ENCODE assay signal across 9 cellular contexts in the genomic region with DNA sequence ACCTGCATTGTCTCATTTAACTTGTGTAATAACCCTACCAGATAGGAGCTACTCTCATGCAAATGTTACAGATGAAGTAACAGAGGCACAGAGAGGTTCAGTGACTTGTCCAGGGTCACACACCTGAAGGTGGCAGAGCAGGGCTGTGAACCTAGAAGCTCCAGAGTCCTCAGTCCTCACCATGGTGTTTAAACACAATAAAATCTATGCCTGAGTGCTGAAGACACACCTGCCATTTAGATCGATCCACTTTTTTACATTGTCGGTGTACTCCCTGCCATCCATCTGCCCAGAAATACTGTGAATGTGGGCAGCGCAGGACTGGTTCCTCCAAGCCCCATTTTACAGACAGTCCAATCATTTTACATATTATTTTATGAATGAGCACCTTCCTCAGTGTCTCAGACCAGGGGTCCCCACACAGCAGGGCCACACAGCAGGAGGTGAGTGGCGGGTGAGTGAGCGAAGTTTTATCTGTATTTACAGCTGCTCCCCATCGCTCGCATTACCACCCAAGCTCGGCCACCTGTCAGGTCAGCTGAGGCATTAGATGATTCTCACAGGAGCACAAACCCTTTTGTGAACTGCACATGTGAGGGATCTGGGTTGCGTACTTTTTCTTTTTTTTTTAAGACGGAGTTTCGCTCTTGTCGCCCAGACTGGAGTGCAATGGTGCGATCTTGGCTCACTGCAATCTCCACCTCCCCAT. TPM values are rescaled to one million over a fixed set of nuclear protein-coding genes. Genes with fewer than 3 reads are reported as not detected.
A peak's percentile ranks its signal among the peaks of the same experiment; 100 is the strongest.
DNase-seq lines count a peak whose midpoint lies in the region; ATAC-seq and TF ChIP-seq lines count a peak whose summit lies in the region.
"Had no signal": no experiment of that assay in that cellular context is flagged by ENCODE, and none has a peak within 500 bp of the region (broad histone marks: within the 10 kb centered on the region; RNA-seq: fewer than 3 reads in every experiment).

No MANE protein-coding gene starts in this region.

- H3K9ac ChIP-seq in endodermal cell (ENCODE audit: extremely low read depth, low read length, poor library complexity, severe bottlenecking): no peak overlapping the region

- peak overlapping the region; percentile 11 to 97 (median 82) for H3K27ac ChIP-seq in Peyer's patch
- H3K27ac ChIP-seq in endodermal cell (ENCODE audit: low read depth, low read length): no peak overlapping the region

- ATAC-seq in GM21515 (IDR thresholded peaks at IDR 0.05; ENCODE audit: unreplicated experiment): no peak

- H3K27me3 ChIP-seq in Peyer's patch (no peaks in the 10 kb centered on the region), endodermal cell (ENCODE audit: control insufficient read depth, insufficient read depth, low read length, poor library complexity, severe bottlenecking) (no peaks in the 10 kb centered on the region)

- H3K27ac Mint-ChIP-seq in endodermal cell (no peak overlapping the region), progenitor cell of endocrine pancreas (peak overlapping the region; percentile 59)

- H3K4me3 ChIP-seq in Peyer's patch (no peak overlapping the region), endodermal cell (ENCODE audit: low read length) (no peak overlapping the region)

- no peaks in the 10 kb centered on the region for H3K9me3 ChIP-seq in Peyer's patch
- no peaks in the 10 kb centered on the region for H3K9me3 ChIP-seq in endodermal cell (ENCODE audit: control insufficient read depth, low read length)

- POLR2A ChIA-PET in HEK293T (lab: Yijun Ruan, JAX): no interaction called here

- TF ChIP-seq CTCF in Peyer's patch (IDR thresholded peaks at IDR 0.05) (peak in 1 of 6 experiments; percentile 5), endodermal cell (conservative IDR thresholded peaks at IDR 0.05) (no peak), progenitor cell of endocrine pancreas (IDR thresholded peaks at IDR 0.05; ENCODE audit: unreplicated experiment) (no peak)

- TF ChIP-seq POLR2A in Peyer's patch (IDR thresholded peaks at IDR 0.05): no peak

- H3K4me1 Mint-ChIP-seq in endodermal cell (peaks cover 28% of the 10 kb centered on the region), progenitor cell of endocrine pancreas (ENCODE audit: low read depth) (peaks cover 15% of the 10 kb centered on the region)

- H3K4me3 Mint-ChIP-seq in endodermal cell (no peak overlapping the region), progenitor cell of endocrine pancreas (ENCODE audit: low read depth) (no peak overlapping the region)

- CTCF ChIA-PET in HEK293T (lab: Yijun Ruan, JAX): no interaction called here

- no peaks in the 10 kb centered on the region for H3K36me3 ChIP-seq in Peyer's patch
- H3K36me3 ChIP-seq in endodermal cell (ENCODE audit: control insufficient read depth, insufficient read depth, low read length): no peaks in the 10 kb centered on the region

- H3K4me1 ChIP-seq in Peyer's patch (peaks cover 0 to 90% (median 9%) of the 10 kb centered on the region in 4 donors), endodermal cell (ENCODE audit: control insufficient read depth, insufficient read depth, low read length) (peaks cover under 1% of the 10 kb centered on the region)

- 96 to 97% methylated on average over 8 to 13 of the region's 13 CpGs for WGBS in endodermal cell (ENCODE audit: insufficient coverage in 1 of 2, insufficient read length in 1 of 2), 2 experiments

- H3K36me3 Mint-ChIP-seq in endodermal cell (ENCODE audit: low read depth): no peaks in the 10 kb centered on the region
- no peaks in the 10 kb centered on the region for H3K36me3 Mint-ChIP-seq in progenitor cell of endocrine pancreas (ENCODE audit: insufficient read depth)

- H3K27me3 Mint-ChIP-seq in endodermal cell (ENCODE audit: insufficient read depth): no peaks in the 10 kb centered on the region
- peaks cover 2% of the 10 kb centered on the region for H3K27me3 Mint-ChIP-seq in progenitor cell of endocrine pancreas

- peak; percentile 37 for DNase-seq in COLO668 (lab: John Stamatoyannopoulos, UW; ENCODE audit: unreplicated experiment)
- peak in 1 of 3 donors; percentile 42 for DNase-seq in Peyer's patch
- peak; percentile 24 for DNase-seq in endodermal cell
- DNase-seq in progenitor cell of endocrine pancreas (ENCODE audit: low spot score, unreplicated experiment): no peak
- no peak for DNase-seq in cerebellar cortex (ENCODE audit: low spot score)
- no peak for DNase-seq in RKO (ENCODE audit: low spot score)
- DNase-seq in HEK293T (ENCODE audit: extremely low spot score): no peak
- DNase-seq: NCI-H524 had no signal

- H3K9me3 Mint-ChIP-seq in endodermal cell (no peaks in the 10 kb centered on the region), progenitor cell of endocrine pancreas (ENCODE audit: low read depth) (no peaks in the 10 kb centered on the region)

TF ChIP-seq in HEK293T, 16 proteins besides CTCF, POLR2A, EP300 and RAD21:
- TF ChIP-seq, protein P1, sequence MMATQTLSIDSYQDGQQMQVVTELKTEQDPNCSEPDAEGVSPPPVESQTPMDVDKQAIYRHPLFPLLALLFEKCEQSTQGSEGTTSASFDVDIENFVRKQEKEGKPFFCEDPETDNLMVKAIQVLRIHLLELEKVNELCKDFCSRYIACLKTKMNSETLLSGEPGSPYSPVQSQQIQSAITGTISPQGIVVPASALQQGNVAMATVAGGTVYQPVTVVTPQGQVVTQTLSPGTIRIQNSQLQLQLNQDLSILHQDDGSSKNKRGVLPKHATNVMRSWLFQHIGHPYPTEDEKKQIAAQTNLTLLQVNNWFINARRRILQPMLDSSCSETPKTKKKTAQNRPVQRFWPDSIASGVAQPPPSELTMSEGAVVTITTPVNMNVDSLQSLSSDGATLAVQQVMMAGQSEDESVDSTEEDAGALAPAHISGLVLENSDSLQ (IDR thresholded peaks at IDR 0.05): no peak
- TF ChIP-seq SUZ12 (IDR thresholded peaks at IDR 0.05) (no peak), HDGF (IDR thresholded peaks at IDR 0.05; ENCODE audit: borderline replicate concordance) (no peak), ARNT (IDR thresholded peaks at IDR 0.05) (no peak), FOXM1 (IDR thresholded peaks at IDR 0.05; ENCODE audit: borderline replicate concordance) (no peak), LEF1 (IDR thresholded peaks at IDR 0.05; ENCODE audit: borderline replicate concordance) (no peak), FOXA1 (IDR thresholded peaks at IDR 0.05) (no peak), ELF4 (IDR thresholded peaks at IDR 0.05) (no peak), NFRKB (IDR thresholded peaks at IDR 0.05) (no peak), CTBP1 (IDR thresholded peaks at IDR 0.05; ENCODE audit: borderline replicate concordance) (no peak), L3MBTL2 (conservative IDR thresholded peaks at IDR 0.05) (no peak), BHLHE40 (IDR thresholded peaks at IDR 0.05; ENCODE audit: borderline replicate concordance) (no peak), SP1 (IDR thresholded peaks at IDR 0.05) (no peak), FOXK2 (IDR thresholded peaks at IDR 0.05) (no peak), ZNF384 (IDR thresholded peaks at IDR 0.05) (no peak), TARDBP (IDR thresholded peaks at IDR 0.05) (no peak)

RNA-seq across cellular contexts. Expression of a gene that starts 5.6 kb away (rescaled TPM):
- total RNA-seq in Peyer's patch (100 to 1,000 TPM in 1 of 4 donors, 10 to 100 TPM in 3; 32.2 to 104 (median 71.9) TPM), endodermal cell (10 to 100 TPM; 30.6 to 31.6 TPM), progenitor cell of endocrine pancreas (23.4 and 23.6 TPM in 2 replicates)
- 8.0 TPM for polyA plus RNA-seq in endodermal cell (2013, experiment 1 of 2)
- 7.6 TPM for polyA plus RNA-seq in endodermal cell (2013, experiment 2 of 2)

RNA-seq across cellular contexts. Expression of a gene that starts 50.8 kb away (rescaled TPM):
- total RNA-seq in Peyer's patch (10 to 100 TPM; 20.9 to 41.3 (median 30.6) TPM), endodermal cell (10 to 100 TPM; 22.3 to 22.4 TPM), progenitor cell of endocrine pancreas (26.2 and 27.1 TPM in 2 replicates)
- polyA plus RNA-seq in endodermal cell (2013, experiment 1 of 2): 51.9 TPM
- 43.8 TPM for polyA plus RNA-seq in endodermal cell (2013, experiment 2 of 2)

Comparison
In these comparisons a context has a peak if more than half of its experiments do, and no peak if none do; other contexts are left out.
1. DNase-seq: peak in COLO668 (single experiment) and endodermal cell (single experiment); none in progenitor cell of endocrine pancreas (single experiment), cerebellar cortex (single experiment), RKO (single experiment) and HEK293T (single experiment).